1 cellular context compared by ENCODE assay signal in genomic region chr15:81183403-81183760, GRCh38.
TF ChIP-seq lines count a peak whose summit lies in the region.

No MANE protein-coding gene starts in this region.

TF ChIP-seq in WTC11, 78 proteins besides CTCF, POLR2A, EP300 and RAD21:
- no peak for TF ChIP-seq SP1 (CRISPR knock-in tag; conservative IDR thresholded peaks at IDR 0.05)
- TF ChIP-seq ZNF416 (CRISPR knock-in tag; IDR thresholded peaks at IDR 0.05) = no peak
- TF ChIP-seq GABPB1 (CRISPR knock-in tag; IDR thresholded peaks at IDR 0.05) = no peak
- TF ChIP-seq GTF2I (CRISPR knock-in tag; conservative IDR thresholded peaks at IDR 0.05) = no peak
- no peak for TF ChIP-seq ZNF396 (CRISPR knock-in tag; IDR thresholded peaks at IDR 0.05; ENCODE audit: borderline replicate concordance)
- TF ChIP-seq PRRX2 (CRISPR knock-in tag; IDR thresholded peaks at IDR 0.05) = no peak
- no peak for TF ChIP-seq ZNF138 (CRISPR knock-in tag; conservative IDR thresholded peaks at IDR 0.05)
- TF ChIP-seq ESRRA (CRISPR knock-in tag; IDR thresholded peaks at IDR 0.05; ENCODE audit: borderline replicate concordance) = no peak
- TF ChIP-seq USF2 (CRISPR knock-in tag; IDR thresholded peaks at IDR 0.05) = no peak
- no peak for TF ChIP-seq SOX15 (CRISPR knock-in tag; IDR thresholded peaks at IDR 0.05)
